ENCODE assay signal across 1 cellular context in genomic region chrX:100596601-100597000, GRCh38.
TF ChIP-seq lines count a peak whose summit lies in the region.

No MANE protein-coding gene starts in this region.

TF ChIP-seq in HEK293, 187 proteins besides CTCF, POLR2A, EP300 and RAD21 (continued from another document):
- TF ChIP-seq ZNF433 (tag by site-specific recombination; IDR thresholded peaks at IDR 0.05; ENCODE audit: low read depth) (no peak), ZNF133 (tag by site-specific recombination; IDR thresholded peaks at IDR 0.05) (no peak)
TF ChIP-seq in HEK293: peak in this region for 1.
